Comparison of ENCODE assay signal across 9 cellular contexts in the genomic region with DNA sequence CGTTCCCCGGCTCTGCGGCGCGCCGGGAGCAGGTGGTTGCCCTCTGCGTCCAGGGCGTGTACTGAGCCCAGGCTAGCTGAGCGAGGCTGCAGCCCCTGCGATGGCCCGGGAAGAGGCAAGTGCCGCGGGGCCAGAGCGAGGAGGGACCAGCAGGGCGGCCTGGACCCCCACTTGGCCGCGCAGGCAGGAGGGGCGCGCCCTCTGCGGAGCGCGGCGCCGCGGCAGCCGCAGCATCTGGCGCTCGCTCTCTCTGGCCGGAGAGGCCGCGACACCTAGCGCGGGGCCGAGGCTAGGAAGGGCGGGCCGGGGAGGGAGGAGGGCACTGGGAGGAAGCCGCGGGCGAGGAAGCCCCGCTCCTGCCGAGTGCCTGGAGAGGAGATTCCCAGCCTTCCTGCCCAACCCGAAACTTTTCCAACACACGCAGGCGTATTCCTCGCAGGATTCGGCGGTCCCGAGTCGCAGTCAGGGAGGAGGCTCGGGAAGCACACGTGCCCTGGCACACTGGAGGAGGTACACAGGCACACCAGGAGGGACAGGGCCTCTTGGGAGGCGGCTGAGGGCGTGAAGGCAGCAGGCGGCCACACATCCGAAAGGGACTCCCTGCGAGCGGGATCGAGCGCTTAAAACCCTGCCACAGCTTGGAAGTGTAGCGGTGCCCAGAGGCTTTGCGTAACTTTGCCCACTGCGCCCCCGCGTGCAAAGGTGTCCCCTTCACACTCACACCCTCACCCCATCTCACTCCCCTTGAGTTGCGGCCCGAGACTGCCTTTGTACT. TPM values are rescaled to one million over a fixed set of nuclear protein-coding genes. Genes with fewer than 3 reads are reported as not detected.
DNase-seq lines count a peak whose midpoint lies in the region; ATAC-seq, FAIRE-seq and TF ChIP-seq lines count a peak whose summit lies in the region.
"Had no signal": no experiment of that assay in that cellular context is flagged by ENCODE, and none has a peak within 500 bp of the region (broad histone marks: within the 10 kb centered on the region; RNA-seq: fewer than 3 reads in every experiment).

No MANE protein-coding gene starts in this region.

- H3K36me3 ChIP-seq in H7 (replicated peaks; ENCODE audit: control insufficient read depth, insufficient read depth, low read length), result no peaks in the 10 kb centered on the region
- no peaks in the 10 kb centered on the region for H3K36me3 ChIP-seq in heart left ventricle
- H3K36me3 ChIP-seq in psoas muscle (ENCODE audit: insufficient read depth in 1 of 2, low read depth in 1 of 2), result no peaks in the 10 kb centered on the region

- ATAC-seq in heart left ventricle, result peak; percentile 38 to 76 (median 58)
- peak; percentile 47 to 66 (median 57) for ATAC-seq in psoas muscle
- ATAC-seq in HG03108 (IDR thresholded peaks at IDR 0.05; ENCODE audit: unreplicated experiment), result no peak
- ATAC-seq: activated naive CD4-positive, alpha-beta T cell treated with anti-CD3 and anti-CD28 coated beads, Interleukin-2, amount 50 U/mL, for 72 hours had no signal

- 2 to 6% (median 3%) methylated on average over 13 to 66 of the region's 66 CpGs for WGBS in heart left ventricle, 4 donors
- 1 to 2% (median 2%) methylated on average over 52 to 66 of the region's 66 CpGs for WGBS in psoas muscle, 3 donors

- no peaks in the 10 kb centered on the region for H3K9me3 ChIP-seq in heart left ventricle
- no peaks in the 10 kb centered on the region for H3K9me3 ChIP-seq in psoas muscle

- TF ChIP-seq POLR2A in heart left ventricle (IDR thresholded peaks at IDR 0.05), result no peak

- H3K27ac ChIP-seq in heart left ventricle (no peak overlapping the region), psoas muscle (no peak overlapping the region)

- H3K4me3 ChIP-seq in H7 (ENCODE audit: insufficient read depth, low read depth, low read length) (peak overlapping the region; percentile 50), heart left ventricle (peak overlapping the region; percentile 16 to 59 (median 44)), psoas muscle (peak overlapping the region; percentile 66)

- in situ Hi-C loops in GM13977 (cut with MboI; ENCODE audit: low pct_unique_long_range_greater_than_20kb, low sequenced_read_pairs, unreplicated experiment), result no loop called here

- H3K27me3 ChIP-seq in H7 (ENCODE audit: control insufficient read depth, insufficient read depth, low read length) (peaks cover 92% of the 10 kb centered on the region), heart left ventricle (peaks cover 6 to 94% (median 59%) of the 10 kb centered on the region in 9 donors), psoas muscle (ENCODE audit: insufficient read depth in 3 of 3, low read length in 2 of 3) (peaks cover 0 to 63% (median 7%) of the 10 kb centered on the region in 3 donors)

- peak; percentile 89 for DNase-seq in H7
- peak; percentile 73 for DNase-seq in NCI-H774 (lab: John Stamatoyannopoulos, UW)
- peak in 4 of 5 donors; percentile 35 to 70 (median 40) for DNase-seq in heart left ventricle
- peak in 1 of 2 donors; percentile 62 for DNase-seq in psoas muscle
- DNase-seq in D721Med (ENCODE audit: insufficient read length, low spot score), result no peak
- DNase-seq in GM13977 (ENCODE audit: low spot score), result no peak
- DNase-seq in NCI-H1048 (lab: John Stamatoyannopoulos, UW), result no peak

- TF ChIP-seq CTCF in heart left ventricle (IDR thresholded peaks at IDR 0.05), result peak in 4 of 12 donors; percentile 0 to 34 (median 21)
- TF ChIP-seq CTCF in psoas muscle (IDR thresholded peaks at IDR 0.05), result peak; percentile 7
- TF ChIP-seq CTCF in D721Med (IDR thresholded peaks at IDR 0.05; ENCODE audit: insufficient read depth, missing control alignments), result no peak
- no peak for TF ChIP-seq CTCF in GM13977 (IDR thresholded peaks at IDR 0.05; ENCODE audit: extremely low read depth, insufficient read depth, missing control alignments)

- peaks cover 0 to 33% (median 10%) of the 10 kb centered on the region in 12 donors for H3K4me1 ChIP-seq in heart left ventricle
- H3K4me1 ChIP-seq in psoas muscle, result peaks cover 12% of the 10 kb centered on the region

- intact Hi-C loops in heart left ventricle (cut with DNase I) (loop anchor here in 8 of 10 donors (2.0 to 10.0 kb wide), 6 partner anchors 132 to 858 kb away; no protein-coding TSS in a partner anchor), psoas muscle (cut with DNase I) (loop anchor here (5.0 to 10.0 kb wide), 5 partner anchors 51 to 1629 kb away; no protein-coding TSS in a partner anchor)

- FAIRE-seq in D721Med (lab: Jason Lieb, UNC), result no peak

RNA-seq across cellular contexts. Expression of a gene that starts 4.8 kb away (rescaled TPM):
- 2.3 and 2.9 TPM in 2 replicates for total RNA-seq in H7 (2014; rRNA removed; shearing (Covaris generic))
- total RNA-seq in heart left ventricle (100 to 1,000 TPM in 4 of 9 donors, 10 to 100 TPM in 5; 44.6 to 145 (median 96.4) TPM), psoas muscle (10 to 100 TPM in 3 of 4 donors, 1 to 10 TPM in 1; 8.3 to 20.6 (median 18.3) TPM)
- polyA plus RNA-seq in heart left ventricle (1 to 10 TPM; 6.9 to 9.8 TPM), psoas muscle (1 to 10 TPM in 1 of 3 donors, under 1 TPM in 2; 0.40 to 1.7 (median 0.93) TPM)

Comparison
In these comparisons a context has a peak if more than half of its experiments do, and no peak if none do; other contexts are left out.
1. DNase-seq: peak in H7 (single experiment), NCI-H774 (single experiment) and heart left ventricle (4 of 5); none in D721Med (single experiment), GM13977 (single experiment) and NCI-H1048 (single experiment).
2. Peak in every context shown above with its lines, with median percentiles within 50 percentile points of each other: H3K4me3 ChIP-seq.